Comparison of ENCODE assay signal across 8 cellular contexts in the genomic region with DNA sequence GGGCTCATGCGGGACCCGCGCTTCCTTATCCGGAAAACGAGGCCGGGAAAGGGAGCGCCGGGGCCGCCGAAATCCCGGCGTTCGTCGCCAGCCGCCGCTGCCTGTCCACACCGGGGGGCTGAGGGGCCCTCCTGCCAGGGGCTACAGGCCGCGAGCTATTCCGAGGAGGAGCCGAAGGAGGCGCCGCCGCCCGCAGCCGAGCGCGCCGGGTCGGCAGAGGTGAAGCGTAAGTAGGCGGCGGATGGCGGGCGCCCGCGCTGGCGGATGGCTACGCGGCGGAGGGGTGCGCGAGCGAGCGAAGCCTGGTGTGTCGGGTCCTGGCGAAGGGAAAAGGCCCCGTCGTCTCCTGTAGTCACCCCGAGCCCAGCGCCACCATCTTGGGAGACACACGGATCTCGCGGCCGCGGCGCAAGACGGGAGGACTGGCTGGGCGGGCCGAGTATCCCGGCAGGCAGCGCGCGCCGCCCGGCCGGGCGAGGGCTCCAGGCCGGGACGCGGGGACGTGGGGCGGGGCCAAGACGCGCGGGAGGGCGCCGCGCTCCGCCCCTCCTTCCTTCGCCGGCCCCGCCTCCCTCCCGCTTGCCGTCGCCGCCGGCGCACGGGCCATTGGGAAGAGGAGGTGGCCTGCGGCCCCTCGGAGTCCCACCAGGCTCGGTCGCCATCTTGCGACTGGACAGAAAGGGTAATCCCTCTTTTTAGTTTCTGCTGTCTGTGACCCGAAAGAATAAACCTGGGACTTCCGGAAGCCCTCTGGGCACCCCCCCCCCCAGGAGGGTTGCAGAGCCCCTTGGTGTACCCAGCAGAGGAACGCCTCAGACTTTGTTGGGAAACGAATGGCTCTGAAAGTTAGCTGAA. TPM values are rescaled to one million over a fixed set of nuclear protein-coding genes. Genes with fewer than 3 reads are reported as not detected.
DNase-seq lines count a peak whose midpoint lies in the region; TF ChIP-seq lines count a peak whose summit lies in the region.

UBE3A (minus strand) TSS at position 424 of the 855 bp plus-strand sequence. CDS start 29,917 bp downstream, outside the sequence.

- TF ChIP-seq RAD21 in SK-N-SH (IDR thresholded peaks at IDR 0.05; ENCODE audit: low read length), result peak; percentile 60

- H3F3A ChIP-seq in SK-N-SH (replicated peaks; ENCODE audit: insufficient read depth), result no peaks in the 10 kb centered on the region

- peak; percentile 47 for DNase-seq in HFF-Myc (ENCODE audit: extremely low read depth, low read depth)
- DNase-seq in MV-4-11 (lab: John Stamatoyannopoulos, UW), result peak; percentile 84
- peak; percentile 95 for DNase-seq in SK-N-SH
- DNase-seq in activated naive CD4-positive, alpha-beta T cell treated with anti-CD3 and anti-CD28 coated beads, Interleukin-2, amount 50 U/mL, for 16 hours, result peak; percentile 90
- DNase-seq in germinal center (ENCODE audit: low spot score), result peak; percentile 92
- peak; percentile 50 for DNase-seq in non-pigmented ciliary epithelial cell (ENCODE audit: low read depth)
- DNase-seq in substantia nigra (lab: John Stamatoyannopoulos, UW), result peak; percentile 40 to 96 (median 87)

- H3K9me2 ChIP-seq in SK-N-SH, result no peaks in the 10 kb centered on the region

- H3K4me2 ChIP-seq in SK-N-SH, result peak within 1 kb of the TSS; percentile 91

- 7% methylated on average over 12 of the region's 99 CpGs for WGBS in SK-N-SH (ENCODE audit: low lambda C conversion rate)

- H2AFZ ChIP-seq in SK-N-SH (ENCODE audit: low read depth), result peak within 1 kb of the TSS; percentile 98

- peaks cover 2 to 9% of the 10 kb centered on the region in 2 experiments for H3K36me3 ChIP-seq in SK-N-SH (replicated peaks in 1 of 2; ENCODE audit: control insufficient read depth in 1 of 2, insufficient read depth in 2 of 2, low read length in 1 of 2)

- TF ChIP-seq CTCF in HFF-Myc (IDR thresholded peaks at IDR 0.05; ENCODE audit: low read depth, low read length, missing control alignments) (peak; percentile 1), SK-N-SH (IDR thresholded peaks at IDR 0.05) (no peak)

- H3K27ac ChIP-seq in SK-N-SH (ENCODE audit: low read depth in 2 of 2, low read length in 1 of 2) (peak within 1 kb of the TSS; percentile 90 to 93), substantia nigra (ENCODE audit: low read depth, low read length, poor library complexity, severe bottlenecking) (peak within 1 kb of the TSS; percentile 90)

- POLR2A ChIA-PET in SK-N-SH (lab: Yijun Ruan, JAX), result interaction anchor here (1.3 kb wide), 1 partner anchor 42 kb away, joined by 4 read pairs; no protein-coding TSS in a partner anchor

- peak within 1 kb of the TSS; percentile 99 for H3K9ac ChIP-seq in SK-N-SH

- peaks cover 49% of the 10 kb centered on the region for H3K79me2 ChIP-seq in SK-N-SH (ENCODE audit: insufficient read depth)

- CTCF ChIA-PET in SK-N-SH (lab: Yijun Ruan, JAX), result interaction anchor here (1.5 to 1.7 kb wide), 2 partner anchors 12 to 302 kb away, joined by 3 to 7 read pairs; no protein-coding TSS in a partner anchor

- H3K4me3 ChIP-seq in GM08714 (ENCODE audit: low read length), result peak within 1 kb of the TSS; percentile 92
- peak within 1 kb of the TSS; percentile 92 for H3K4me3 ChIP-seq in HFF-Myc (replicated peaks; ENCODE audit: low read depth, low read length)
- H3K4me3 ChIP-seq in SK-N-SH (ENCODE audit: low read depth in 2 of 2, low read length in 1 of 2), result peak within 1 kb of the TSS; percentile 86 to 96

- TF ChIP-seq EP300 in SK-N-SH (IDR thresholded peaks at IDR 0.05; ENCODE audit: borderline replicate concordance in 1 of 2, low read depth in 1 of 2, low read length in 1 of 2), result no peak

- H3K27me3 ChIP-seq in SK-N-SH (ENCODE audit: insufficient read depth), result no peaks in the 10 kb centered on the region

- H3K9me3 ChIP-seq in SK-N-SH, result no peaks in the 10 kb centered on the region

- H3K4me1 ChIP-seq in SK-N-SH (ENCODE audit: control insufficient read depth in 1 of 2, insufficient read depth in 2 of 2, low read depth in 1 of 2, low read length in 1 of 2), result peaks cover 8 to 10% of the 10 kb centered on the region in 2 experiments; a peak in 3 of 4 replicates

- H4K20me1 ChIP-seq in SK-N-SH (ENCODE audit: insufficient read depth), result peaks cover 44% of the 10 kb centered on the region

TF ChIP-seq in SK-N-SH, 30 proteins besides CTCF, POLR2A, EP300 and RAD21 (continues in another document):
- TF ChIP-seq YY1 (IDR thresholded peaks at IDR 0.05; ENCODE audit: low read depth) (peak; percentile 88), SMC3 (IDR thresholded peaks at IDR 0.05; ENCODE audit: low read depth, low read length) (0 out of 2 replicates have a peak, but pooled peaks have one; percentile 19), RFX5 (IDR thresholded peaks at IDR 0.05; ENCODE audit: low read length) (no peak), POLR2AphosphoS5 (IDR thresholded peaks at IDR 0.05; ENCODE audit: low read depth, low read length) (peak; percentile 91), GABPA (IDR thresholded peaks at IDR 0.05; ENCODE audit: low read depth) (no peak), REST (IDR thresholded peaks at IDR 0.05; ENCODE audit: low read depth, low read length) (0 out of 2 replicates have a peak, but pooled peaks have one; percentile 6), SIN3A (IDR thresholded peaks at IDR 0.05; ENCODE audit: borderline replicate concordance, low read depth, low read length) (no peak), RXRA (IDR thresholded peaks at IDR 0.05; ENCODE audit: borderline replicate concordance, low read depth) (no peak), NRF1 (IDR thresholded peaks at IDR 0.05; ENCODE audit: low read depth, low read length) (peak; percentile 45), CHD2 (IDR thresholded peaks at IDR 0.05; ENCODE audit: low read length, partially characterized antibody) (peak; percentile 93), GATA2 (CRISPR knock-in tag; IDR thresholded peaks at IDR 0.05) (no peak), JUND (IDR thresholded peaks at IDR 0.05) (no peak), EZH2phosphoT487 (IDR thresholded peaks at IDR 0.05; ENCODE audit: borderline replicate concordance, low read depth) (no peak), MXI1 (IDR thresholded peaks at IDR 0.05; ENCODE audit: low read depth, low read length) (peak; percentile 54; the same call in 1 of the 2 replicates), MAX (IDR thresholded peaks at IDR 0.05; ENCODE audit: low read depth) (peak; percentile 25; the same call in 1 of the 2 replicates), RCOR1 (IDR thresholded peaks at IDR 0.05; ENCODE audit: low read length) (no peak), USF1 (IDR thresholded peaks at IDR 0.05; ENCODE audit: borderline replicate concordance, low read depth) (no peak), FOSL2 (IDR thresholded peaks at IDR 0.05; ENCODE audit: borderline replicate concordance, low read depth) (no peak), TEAD4 (IDR thresholded peaks at IDR 0.05; ENCODE audit: borderline replicate concordance, insufficient read depth) (no peak)
- TF ChIP-seq, protein P1, sequence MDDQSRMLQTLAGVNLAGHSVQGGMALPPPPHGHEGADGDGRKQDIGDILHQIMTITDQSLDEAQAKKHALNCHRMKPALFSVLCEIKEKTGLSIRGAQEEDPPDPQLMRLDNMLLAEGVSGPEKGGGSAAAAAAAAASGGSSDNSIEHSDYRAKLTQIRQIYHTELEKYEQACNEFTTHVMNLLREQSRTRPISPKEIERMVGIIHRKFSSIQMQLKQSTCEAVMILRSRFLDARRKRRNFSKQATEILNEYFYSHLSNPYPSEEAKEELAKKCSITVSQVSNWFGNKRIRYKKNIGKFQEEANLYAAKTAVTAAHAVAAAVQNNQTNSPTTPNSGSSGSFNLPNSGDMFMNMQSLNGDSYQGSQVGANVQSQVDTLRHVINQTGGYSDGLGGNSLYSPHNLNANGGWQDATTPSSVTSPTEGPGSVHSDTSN (IDR thresholded peaks at IDR 0.05), result no peak

RNA-seq across cellular contexts. Expression of gene UBE3A, which starts in this region (rescaled TPM):
- polyA plus RNA-seq in SK-N-SH (2012; rRNA removed), result 9.7 and 11.3 TPM in 2 replicates
- polyA plus RNA-seq in SK-N-SH (2012; cell fraction: cytosol; rRNA removed), result 11.6 and 18.0 TPM in 2 replicates
- polyA plus RNA-seq in SK-N-SH (2012; cell fraction: nucleus; rRNA removed), result 17.4 and 25.7 TPM in 2 replicates

Comparison
In these comparisons a context has a peak if more than half of its experiments do, and no peak if none do; other contexts are left out.
1. Peak in every context shown above with its lines: DNase-seq, H3K4me3 ChIP-seq and H3K27ac ChIP-seq.